In genomic region chr18:55096261-55097026, GRCh38 we compare ENCODE assay signal across 8 cellular contexts.
DNase-seq lines count a peak whose midpoint lies in the region; ATAC-seq, FAIRE-seq and TF ChIP-seq lines count a peak whose summit lies in the region.

No MANE protein-coding gene starts in this region.

- TF ChIP-seq POLR2A in right lobe of liver (IDR thresholded peaks at IDR 0.05): no peak

- FAIRE-seq in D721Med (lab: Jason Lieb, UNC): no peak
- no peak for FAIRE-seq in small intestine (lab: Jason Lieb, UNC)

- no peak overlapping the region for H3K27ac Mint-ChIP-seq in CD4-positive, alpha-beta T cell

- H3K36me3 ChIP-seq in right lobe of liver (no peaks in the 10 kb centered on the region), small intestine (ENCODE audit: control insufficient read depth in 2 of 2, insufficient read depth in 2 of 2, low read length in 2 of 2) (no peaks in the 10 kb centered on the region)

- POLR2A ChIA-PET in CD4-positive, alpha-beta T cell (lab: Charles Lee): no interaction called here

- DNase-seq in D721Med (ENCODE audit: insufficient read length, low spot score): no peak
- peak; percentile 72 for DNase-seq in NCI-H2227 (lab: John Stamatoyannopoulos, UW; ENCODE audit: unreplicated experiment)
- peak; percentile 81 to 86 for DNase-seq in cardiac fibroblast (ENCODE audit: low read depth in 2 of 2)
- DNase-seq in right lobe of liver: no peak
- DNase-seq in CD4-positive, alpha-beta T cell: no peak
- DNase-seq in small intestine: no peak

- intact Hi-C loops in right lobe of liver (cut with DNase I): no loop called here
- intact Hi-C loops in CD4-positive, alpha-beta T cell (cut with DNase I, micrococcal nuclease): no loop called here

- 41% methylated on average over 11 of the region's 11 CpGs for WGBS in right lobe of liver (ENCODE audit: insufficient coverage, low coverage, low lambda C conversion rate, missing lambda C conversion rate)
- 53 to 63% (median 62%) methylated on average over 11 of the region's 11 CpGs for WGBS in small intestine, 3 donors

- ATAC-seq in GM21526 (IDR thresholded peaks at IDR 0.05; ENCODE audit: low FRiP score, unreplicated experiment): peak; percentile 80
- peak; percentile 67 to 90 (median 77) for ATAC-seq in right lobe of liver
- ATAC-seq in HG03520 (IDR thresholded peaks at IDR 0.05; ENCODE audit: unreplicated experiment): no peak
- no peak for ATAC-seq in CD4-positive, alpha-beta T cell (ENCODE audit: poor library complexity)

- peaks cover 0 to 4% (median 0%) of the 10 kb centered on the region in 4 donors for H3K4me1 ChIP-seq in right lobe of liver
- H3K4me1 ChIP-seq in small intestine (ENCODE audit: control insufficient read depth in 2 of 2, insufficient read depth in 1 of 2, low read depth in 1 of 2, low read length in 1 of 2): no peaks in the 10 kb centered on the region

- peaks cover 4% of the 10 kb centered on the region for H3K27me3 Mint-ChIP-seq in CD4-positive, alpha-beta T cell

- H3K4me1 Mint-ChIP-seq in CD4-positive, alpha-beta T cell (ENCODE audit: low read depth): no peaks in the 10 kb centered on the region

- H3K4me3 ChIP-seq in cardiac fibroblast (replicated peaks in 1 of 2; ENCODE audit: low read depth in 2 of 2, low read length in 2 of 2): no peak overlapping the region
- no peak overlapping the region for H3K4me3 ChIP-seq in right lobe of liver
- H3K4me3 ChIP-seq in small intestine (ENCODE audit: low read depth in 1 of 2, low read length in 2 of 2): no peak overlapping the region

- TF ChIP-seq CTCF in D721Med (IDR thresholded peaks at IDR 0.05; ENCODE audit: insufficient read depth, missing control alignments) (peak; percentile 52), cardiac fibroblast (IDR thresholded peaks at IDR 0.05; ENCODE audit: low read depth, low read length) (peak; percentile 52), right lobe of liver (IDR thresholded peaks at IDR 0.05) (peak in 2 of 4 donors; percentile 21 to 32)
- no peak for TF ChIP-seq CTCF in CD4-positive, alpha-beta T cell (IDR thresholded peaks at IDR 0.05)

- H3K36me3 Mint-ChIP-seq in CD4-positive, alpha-beta T cell (ENCODE audit: low read depth): no peaks in the 10 kb centered on the region

- no peaks in the 10 kb centered on the region for H3K9me3 ChIP-seq in right lobe of liver
- no peaks in the 10 kb centered on the region for H3K9me3 ChIP-seq in CD4-positive, alpha-beta T cell (ENCODE audit: control insufficient read depth, low read length)
- H3K9me3 ChIP-seq in small intestine (ENCODE audit: control insufficient read depth, low read depth): no peaks in the 10 kb centered on the region

- no peak overlapping the region for H3K27ac ChIP-seq in right lobe of liver
- H3K27ac ChIP-seq in CD4-positive, alpha-beta T cell (ENCODE audit: low read depth, low read length): no peak overlapping the region
- no peak overlapping the region for H3K27ac ChIP-seq in small intestine (ENCODE audit: low read depth in 1 of 2, low read length in 1 of 2)

- H3K9me3 Mint-ChIP-seq in CD4-positive, alpha-beta T cell: no peaks in the 10 kb centered on the region

- no peak overlapping the region for H3K4me3 Mint-ChIP-seq in CD4-positive, alpha-beta T cell

- H3K27me3 ChIP-seq in right lobe of liver (no peaks in the 10 kb centered on the region), small intestine (ENCODE audit: control insufficient read depth in 2 of 2, insufficient read depth in 2 of 2, low read length in 2 of 2) (no peaks in the 10 kb centered on the region)
- H3K27me3 ChIP-seq in CD4-positive, alpha-beta T cell (ENCODE audit: control insufficient read depth, insufficient read depth, low read length): no peaks in the 10 kb centered on the region

- CTCF ChIA-PET in CD4-positive, alpha-beta T cell (lab: Charles Lee): no interaction called here

Comparison
In these comparisons a context has a peak if more than half of its experiments do, and no peak if none do; other contexts are left out.
1. DNase-seq: peak in NCI-H2227 (single experiment) and cardiac fibroblast (2 of 2); none in D721Med (single experiment), right lobe of liver (0 of 3), CD4-positive, alpha-beta T cell (0 of 10) and small intestine (single experiment).
2. ATAC-seq: peak in GM21526 (single experiment) and right lobe of liver (4 of 4); none in HG03520 (single experiment) and CD4-positive, alpha-beta T cell (single experiment).